ENCODE assay signal across 13 cellular contexts in genomic region chr14:22898302-22898894, GRCh38. TPM values are rescaled to one million over a fixed set of nuclear protein-coding genes. Genes with fewer than 3 reads are reported as not detected.
DNase-seq lines count a peak whose midpoint lies in the region; ATAC-seq and TF ChIP-seq lines count a peak whose summit lies in the region.
"Had no signal": no experiment of that assay in that cellular context is flagged by ENCODE, and none has a peak within 500 bp of the region (broad histone marks: within the 10 kb centered on the region; RNA-seq: fewer than 3 reads in every experiment).

No MANE protein-coding gene starts in this region.

- H3K4me1 Mint-ChIP-seq in activated CD8-positive, alpha-beta T cell treated with anti-CD3 and anti-CD28 coated beads for 36 hours (ENCODE audit: low read depth), result peaks cover 13% of the 10 kb centered on the region
- H3K4me1 Mint-ChIP-seq in activated CD8-positive, alpha-beta T cell treated with anti-CD3 and anti-CD28 coated beads, Interleukin-2, amount 10 ng/mL, durations not matched to agents 7 days and 5 days (ENCODE audit: low read depth), result peaks cover 13% of the 10 kb centered on the region

- H3K27me3 ChIP-seq in smooth muscle cell (ENCODE audit: low read depth) (no peaks in the 10 kb centered on the region), HAP-1 (ENCODE audit: low read depth) (no peaks in the 10 kb centered on the region)
- H3K27me3 ChIP-seq: ovary had no signal

- no peak overlapping the region for H2AFZ ChIP-seq in smooth muscle cell (ENCODE audit: low read depth)

- H3K36me3 ChIP-seq in smooth muscle cell (ENCODE audit: low read depth), result no peaks in the 10 kb centered on the region
- H3K36me3 ChIP-seq in HAP-1 (replicated peaks), result peaks cover 36% of the 10 kb centered on the region
- H3K36me3 ChIP-seq: ovary had no signal

- no peaks in the 10 kb centered on the region for H3K9me3 ChIP-seq in smooth muscle cell (replicated peaks; ENCODE audit: low read depth)
- no peaks in the 10 kb centered on the region for H3K9me3 ChIP-seq in HAP-1
- H3K9me3 ChIP-seq: ovary had no signal

- intact Hi-C loops in activated CD8-positive, alpha-beta T cell treated with anti-CD3 and anti-CD28 coated beads for 36 hours (cut with micrococcal nuclease), result no loop called here
- intact Hi-C loops in posterior vena cava (cut with DNase I), result no loop called here

- no peaks in the 10 kb centered on the region for H3K9me3 Mint-ChIP-seq in activated CD8-positive, alpha-beta T cell treated with anti-CD3 and anti-CD28 coated beads for 36 hours
- H3K9me3 Mint-ChIP-seq in activated CD8-positive, alpha-beta T cell treated with anti-CD3 and anti-CD28 coated beads, Interleukin-2, amount 10 ng/mL, durations not matched to agents 7 days and 5 days (ENCODE audit: insufficient read depth), result no peaks in the 10 kb centered on the region
- H3K9me3 Mint-ChIP-seq: activated naive CD8-positive, alpha-beta T cell treated with anti-CD3 and anti-CD28 coated beads, Interleukin-2, amount 10 ng/mL, durations not matched to agents 7 days and 5 days had no signal

- no peaks in the 10 kb centered on the region for H4K20me1 ChIP-seq in smooth muscle cell (ENCODE audit: low read depth)

- peaks cover 13% of the 10 kb centered on the region for H3F3A ChIP-seq in smooth muscle cell (ENCODE audit: low read depth)

- H3K36me3 Mint-ChIP-seq in activated CD8-positive, alpha-beta T cell treated with anti-CD3 and anti-CD28 coated beads for 36 hours (ENCODE audit: low read depth), result peaks cover 19% of the 10 kb centered on the region
- peaks cover 31% of the 10 kb centered on the region for H3K36me3 Mint-ChIP-seq in activated CD8-positive, alpha-beta T cell treated with anti-CD3 and anti-CD28 coated beads, Interleukin-2, amount 10 ng/mL, durations not matched to agents 7 days and 5 days (ENCODE audit: low read depth)

- peak overlapping the region; percentile 70 for H3K4me2 ChIP-seq in smooth muscle cell

- H3K4me3 Mint-ChIP-seq in activated CD8-positive, alpha-beta T cell treated with anti-CD3 and anti-CD28 coated beads for 36 hours, result no peak overlapping the region
- no peak overlapping the region for H3K4me3 Mint-ChIP-seq in activated CD8-positive, alpha-beta T cell treated with anti-CD3 and anti-CD28 coated beads, Interleukin-2, amount 10 ng/mL, durations not matched to agents 7 days and 5 days
- H3K4me3 Mint-ChIP-seq: activated naive CD8-positive, alpha-beta T cell treated with anti-CD3 and anti-CD28 coated beads, Interleukin-2, amount 10 ng/mL, durations not matched to agents 7 days and 5 days had no signal

- POLR2A ChIA-PET in activated CD8-positive, alpha-beta T cell treated with anti-CD3 and anti-CD28 coated beads for 36 hours (lab: Charles Lee), result no interaction called here
- POLR2A ChIA-PET in activated CD8-positive, alpha-beta T cell treated with anti-CD3 and anti-CD28 coated beads, Interleukin-2, amount 10 ng/mL, durations not matched to agents 7 days and 5 days (lab: Charles Lee), result no interaction called here

- H3K79me2 ChIP-seq in smooth muscle cell (ENCODE audit: low read depth), result no peaks in the 10 kb centered on the region

- no peak overlapping the region for H3K4me3 ChIP-seq in smooth muscle cell
- no peak overlapping the region for H3K4me3 ChIP-seq in HAP-1
- H3K4me3 ChIP-seq: ovary had no signal

- peak; percentile 35 for DNase-seq in activated CD8-positive, alpha-beta T cell treated with anti-CD3 and anti-CD28 coated beads for 36 hours
- DNase-seq in activated CD8-positive, alpha-beta T cell treated with anti-CD3 and anti-CD28 coated beads, Interleukin-2, amount 10 ng/mL, durations not matched to agents 7 days and 5 days, result no peak
- peak; percentile 11 for DNase-seq in T1000 (lab: John Stamatoyannopoulos, UW)
- DNase-seq in fibroblast of peridontal ligament (ENCODE audit: extremely low read depth), result peak; percentile 61
- DNase-seq in smooth muscle cell (lab: John Stamatoyannopoulos, UW; ENCODE audit: unreplicated experiment), result no peak
- DNase-seq in G401 (ENCODE audit: low spot score), result no peak
- DNase-seq in posterior vena cava (ENCODE audit: low spot score), result no peak
- DNase-seq in HAP-1 (ENCODE audit: low spot score in 2 of 2), result no peak
- DNase-seq: activated naive CD8-positive, alpha-beta T cell treated with anti-CD3 and anti-CD28 coated beads, Interleukin-2, amount 10 ng/mL, durations not matched to agents 7 days and 5 days; GOT3; NCI-H2227 treated with DMSO at 0.1 percent for 48 hours; ovary; T-helper 2 cell had no signal

- H3K4me1 ChIP-seq in smooth muscle cell (ENCODE audit: low read depth) (peaks cover 10% of the 10 kb centered on the region), HAP-1 (peaks cover 16% of the 10 kb centered on the region)

- no peaks in the 10 kb centered on the region for H3K27me3 Mint-ChIP-seq in activated CD8-positive, alpha-beta T cell treated with anti-CD3 and anti-CD28 coated beads for 36 hours
- no peaks in the 10 kb centered on the region for H3K27me3 Mint-ChIP-seq in activated CD8-positive, alpha-beta T cell treated with anti-CD3 and anti-CD28 coated beads, Interleukin-2, amount 10 ng/mL, durations not matched to agents 7 days and 5 days (ENCODE audit: low read depth)
- H3K27me3 Mint-ChIP-seq: activated naive CD8-positive, alpha-beta T cell treated with anti-CD3 and anti-CD28 coated beads, Interleukin-2, amount 10 ng/mL, durations not matched to agents 7 days and 5 days had no signal

- CTCF ChIA-PET in activated CD8-positive, alpha-beta T cell treated with anti-CD3 and anti-CD28 coated beads for 36 hours (lab: Charles Lee), result interaction anchor here (2.5 to 6.7 kb wide), 5 partner anchors 13 to 75 kb away, joined by 7 to 119 read pairs (median 30); partner anchors contain the start of genes LRP10, RBM23 and REM2
- CTCF ChIA-PET in activated CD8-positive, alpha-beta T cell treated with anti-CD3 and anti-CD28 coated beads, Interleukin-2, amount 10 ng/mL, durations not matched to agents 7 days and 5 days (lab: Charles Lee), result interaction anchor here (1.8 to 4.9 kb wide), 5 partner anchors 13 to 328 kb away, joined by 6 to 27 read pairs (median 20); no protein-coding TSS in a partner anchor

- in situ Hi-C loops in G401 (cut with HindIII; ENCODE audit: low sequenced_read_pairs) (no loop called here), HAP-1 (cut with MboI; ENCODE audit: low sequenced_read_pairs) (no loop called here)

- peak overlapping the region; percentile 15 for H3K9ac ChIP-seq in smooth muscle cell (ENCODE audit: low read depth)

- peak overlapping the region; percentile 74 for H3K27ac Mint-ChIP-seq in activated CD8-positive, alpha-beta T cell treated with anti-CD3 and anti-CD28 coated beads for 36 hours
- H3K27ac Mint-ChIP-seq in activated CD8-positive, alpha-beta T cell treated with anti-CD3 and anti-CD28 coated beads, Interleukin-2, amount 10 ng/mL, durations not matched to agents 7 days and 5 days, result no peak overlapping the region
- H3K27ac Mint-ChIP-seq: activated naive CD8-positive, alpha-beta T cell treated with anti-CD3 and anti-CD28 coated beads, Interleukin-2, amount 10 ng/mL, durations not matched to agents 7 days and 5 days had no signal

- peak overlapping the region; percentile 85 for H3K27ac ChIP-seq in smooth muscle cell (ENCODE audit: low read depth)
- H3K27ac ChIP-seq: ovary had no signal

- ATAC-seq in activated CD8-positive, alpha-beta T cell treated with anti-CD3 and anti-CD28 coated beads for 36 hours, result peak; percentile 88
- ATAC-seq in activated CD8-positive, alpha-beta T cell treated with anti-CD3 and anti-CD28 coated beads, Interleukin-2, amount 10 ng/mL, durations not matched to agents 7 days and 5 days, result no peak

- WGBS in smooth muscle cell (ENCODE audit: low lambda C conversion rate), result 30% methylated on average over 7 of the region's 7 CpGs

- TF ChIP-seq CTCF in activated CD8-positive, alpha-beta T cell treated with anti-CD3 and anti-CD28 coated beads for 36 hours (IDR thresholded peaks at IDR 0.05), result no peak
- no peak for TF ChIP-seq CTCF in smooth muscle cell (IDR thresholded peaks at IDR 0.05; ENCODE audit: borderline replicate concordance, insufficient read depth, poor library complexity, severe bottlenecking)

RNA-seq across cellular contexts. Expression of gene REM2, which starts 15.4 kb away (rescaled TPM):
- total RNA-seq in activated CD8-positive, alpha-beta T cell treated with anti-CD3 and anti-CD28 coated beads for 36 hours, result under 1 TPM; 0.20 to 0.27 TPM
- total RNA-seq in activated CD8-positive, alpha-beta T cell treated with anti-CD3 and anti-CD28 coated beads, Interleukin-2, amount 10 ng/mL, durations not matched to agents 7 days and 5 days, result under 1 TPM; 0.21 to 0.61 TPM
- total RNA-seq in smooth muscle cell, result 0.22 and 2.6 TPM in 2 replicates
- 1.6 and 5.9 TPM in 2 replicates for polyA plus RNA-seq in smooth muscle cell
- total RNA-seq in G401 (2014; rRNA removed; shearing (Covaris generic)), result not detected in 2 replicates
- under 1 TPM; 0.23 to 0.43 TPM for total RNA-seq in posterior vena cava

RNA-seq across cellular contexts. Expression of gene RBM23, which starts 20.6 kb away (rescaled TPM):
- 10 to 100 TPM; 46.9 to 55.2 TPM for total RNA-seq in activated CD8-positive, alpha-beta T cell treated with anti-CD3 and anti-CD28 coated beads for 36 hours
- total RNA-seq in activated CD8-positive, alpha-beta T cell treated with anti-CD3 and anti-CD28 coated beads, Interleukin-2, amount 10 ng/mL, durations not matched to agents 7 days and 5 days, result 10 to 100 TPM; 77.1 to 81.2 TPM
- total RNA-seq in smooth muscle cell (69.8 and 112 TPM in 2 replicates), posterior vena cava (10 to 100 TPM; 53.8 to 62.2 TPM)
- 59.3 and 72.4 TPM in 2 replicates for polyA plus RNA-seq in smooth muscle cell
- total RNA-seq in G401 (2014; rRNA removed; shearing (Covaris generic)), result 62.2 and 78.0 TPM in 2 replicates

RNA-seq across cellular contexts. Expression of gene LRP10, which starts 26.9 kb away (rescaled TPM):
- 10 to 100 TPM; 18.7 to 21.0 TPM for total RNA-seq in activated CD8-positive, alpha-beta T cell treated with anti-CD3 and anti-CD28 coated beads for 36 hours
- 10 to 100 TPM; 37.1 to 40.7 TPM for total RNA-seq in activated CD8-positive, alpha-beta T cell treated with anti-CD3 and anti-CD28 coated beads, Interleukin-2, amount 10 ng/mL, durations not matched to agents 7 days and 5 days
- total RNA-seq in smooth muscle cell (32.4 and 38.8 TPM in 2 replicates), posterior vena cava (100 to 1,000 TPM; 129 to 139 TPM)
- 81.2 and 87.1 TPM in 2 replicates for polyA plus RNA-seq in smooth muscle cell
- 37.1 and 41.5 TPM in 2 replicates for total RNA-seq in G401 (2014; rRNA removed; shearing (Covaris generic))

RNA-seq across cellular contexts. Expression of gene PRMT5, which starts 30.8 kb away (rescaled TPM):
- 100 to 1,000 TPM; 107 to 116 TPM for total RNA-seq in activated CD8-positive, alpha-beta T cell treated with anti-CD3 and anti-CD28 coated beads for 36 hours
- 10 to 100 TPM; 55.5 to 64.9 TPM for total RNA-seq in activated CD8-positive, alpha-beta T cell treated with anti-CD3 and anti-CD28 coated beads, Interleukin-2, amount 10 ng/mL, durations not matched to agents 7 days and 5 days
- total RNA-seq in smooth muscle cell (50.3 and 81.2 TPM in 2 replicates), posterior vena cava (10 to 100 TPM; 44.9 to 45.9 TPM)
- 80.0 and 82.1 TPM in 2 replicates for polyA plus RNA-seq in smooth muscle cell
- 206 and 257 TPM in 2 replicates for total RNA-seq in G401 (2014; rRNA removed; shearing (Covaris generic))

RNA-seq across cellular contexts. Expression of gene HAUS4, which starts 58.5 kb away (rescaled TPM):
- 10 to 100 TPM; 80.3 to 82.2 TPM for total RNA-seq in activated CD8-positive, alpha-beta T cell treated with anti-CD3 and anti-CD28 coated beads for 36 hours
- total RNA-seq in activated CD8-positive, alpha-beta T cell treated with anti-CD3 and anti-CD28 coated beads, Interleukin-2, amount 10 ng/mL, durations not matched to agents 7 days and 5 days, result 10 to 100 TPM; 74.7 to 79.1 TPM
- total RNA-seq in smooth muscle cell (15.6 and 30.2 TPM in 2 replicates), posterior vena cava (10 to 100 TPM; 18.0 to 29.2 TPM)
- 15.6 and 19.1 TPM in 2 replicates for polyA plus RNA-seq in smooth muscle cell
- 102 and 131 TPM in 2 replicates for total RNA-seq in G401 (2014; rRNA removed; shearing (Covaris generic))

Comparison
In these comparisons a context has a peak if more than half of its experiments do, and no peak if none do; other contexts are left out.
1. DNase-seq: peak in activated CD8-positive, alpha-beta T cell treated with anti-CD3 and anti-CD28 coated beads for 36 hours (single experiment), T1000 (single experiment) and fibroblast of peridontal ligament (single experiment); none in activated CD8-positive, alpha-beta T cell treated with anti-CD3 and anti-CD28 coated beads, Interleukin-2, amount 10 ng/mL, durations not matched to agents 7 days and 5 days (single experiment), smooth muscle cell (single experiment), G401 (single experiment), posterior vena cava (single experiment) and HAP-1 (0 of 2).